Comparison of ENCODE assay signal across 9 cellular contexts in the genomic region with DNA sequence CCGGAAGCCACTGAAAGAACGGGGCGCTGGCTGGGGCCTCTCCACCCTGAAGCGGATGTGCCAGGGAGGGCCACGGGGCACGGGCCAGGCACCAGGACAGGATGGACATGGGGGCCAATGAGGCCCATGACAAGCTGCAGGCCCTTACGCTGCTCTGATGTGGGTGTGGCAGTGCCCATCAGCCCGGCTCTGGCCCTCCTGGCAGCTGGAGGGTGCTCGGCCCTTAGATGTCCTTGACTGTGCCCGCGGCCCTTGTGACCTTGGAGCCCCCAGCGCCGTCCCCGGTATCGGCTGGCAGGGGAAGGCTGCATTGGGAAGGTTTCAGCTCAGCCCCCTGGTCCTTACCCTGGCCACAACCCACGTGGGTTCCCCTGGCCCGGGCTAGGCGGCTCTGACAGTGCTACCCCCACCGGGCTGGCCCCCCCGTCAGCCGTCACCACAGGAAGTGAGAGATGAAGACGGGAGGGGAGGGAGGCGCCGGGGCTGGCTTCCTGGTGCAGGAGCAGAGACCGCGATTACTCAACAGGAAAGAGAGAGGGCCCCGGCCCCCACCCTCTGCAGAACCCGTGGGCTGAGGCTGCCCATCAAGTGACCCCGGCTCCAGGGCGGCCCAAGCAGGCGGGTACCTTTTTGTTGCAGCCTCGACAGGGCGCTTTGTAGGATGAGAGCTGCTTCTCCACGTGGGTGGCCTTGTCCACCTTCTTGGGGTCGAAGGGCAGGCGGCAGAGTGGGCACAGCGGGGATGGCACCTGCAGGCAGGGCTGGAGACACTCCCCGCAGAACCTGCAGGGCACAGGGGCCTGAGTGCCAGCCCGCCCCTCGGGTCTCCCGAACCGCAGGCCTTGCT. TPM values are rescaled to one million over a fixed set of nuclear protein-coding genes. Genes with fewer than 3 reads are reported as not detected.
DNase-seq lines count a peak whose midpoint lies in the region; ATAC-seq and TF ChIP-seq lines count a peak whose summit lies in the region.
"Had no signal": no experiment of that assay in that cellular context is flagged by ENCODE, and none has a peak within 500 bp of the region (broad histone marks: within the 10 kb centered on the region; RNA-seq: fewer than 3 reads in every experiment).

No MANE protein-coding gene starts in this region.

- ATAC-seq in GM19463 (IDR thresholded peaks at IDR 0.05; ENCODE audit: unreplicated experiment) (peak; percentile 76), mucosa of descending colon (peak; percentile 78)
- ATAC-seq: A549 had no signal

- H3K4me1 ChIP-seq in mucosa of descending colon (ENCODE audit: low read depth), result peaks cover 16% of the 10 kb centered on the region

- peak overlapping the region; percentile 11 for H3K4me3 ChIP-seq in choroid plexus epithelial cell (ENCODE audit: low read depth, low read length)
- H3K4me3 ChIP-seq in mucosa of descending colon, result no peak overlapping the region
- H3K4me3 ChIP-seq: A549 had no signal

- H3K9me3 ChIP-seq in mucosa of descending colon, result no peaks in the 10 kb centered on the region
- H3K9me3 ChIP-seq: A549 had no signal

- intact Hi-C loops in mucosa of descending colon (cut with DNase I, micrococcal nuclease), result no loop called here

- H3K36me3 ChIP-seq in mucosa of descending colon (ENCODE audit: low read depth), result no peaks in the 10 kb centered on the region

- no peak for TF ChIP-seq CTCF in choroid plexus epithelial cell (conservative IDR thresholded peaks at IDR 0.05; ENCODE audit: low read depth, low read length)
- no peak for TF ChIP-seq CTCF in mucosa of descending colon (IDR thresholded peaks at IDR 0.05)

- DNase-seq in A172 (ENCODE audit: low spot score) (peak; percentile 96), HT1080 (ENCODE audit: low read depth) (peak; percentile 97), choroid plexus epithelial cell (ENCODE audit: low read depth) (peak; percentile 93), mucosa of descending colon (peak; percentile 88 to 98 (median 88)), ecto neural progenitor cell (ENCODE audit: low spot score) (no peak)
- peak; percentile 93 to 94 for DNase-seq in activated CD4-positive, alpha-beta T cell treated with anti-CD3 and anti-CD28 coated beads for 24 hours (ENCODE audit: low read depth in 2 of 2)
- peak; percentile 93 to 98 for DNase-seq in stimulated activated CD8-positive, alpha-beta memory T cell treated with anti-CD3 and anti-CD28 coated beads, Interleukin-7, amount 100 ng/mL, for 4 hours (ENCODE audit: low read depth in 2 of 2)

RNA-seq across cellular contexts. Expression of a gene that starts 5.3 kb away (rescaled TPM):
- total RNA-seq in A172 (2014; rRNA removed; shearing (Covaris generic)), result 43.6 and 51.2 TPM in 2 replicates
- 31.9 and 38.1 TPM in 2 replicates for total RNA-seq in HT1080 (2014; rRNA removed; shearing (Covaris generic))
- polyA plus RNA-seq in HT1080 (2015; cell fraction: cytosol; rRNA removed), result 22.2 and 27.6 TPM in 2 replicates
- polyA plus RNA-seq in HT1080 (2015; cell fraction: nucleus; rRNA removed), result 23.5 and 35.2 TPM in 2 replicates
- 10 to 100 TPM in 2 of 3 donors, 1 to 10 TPM in 1; 9.5 to 22.8 (median 15.1) TPM for total RNA-seq in mucosa of descending colon

RNA-seq across cellular contexts. Expression of a gene that starts 5.4 kb away (rescaled TPM):
- 20.5 and 21.2 TPM in 2 replicates for total RNA-seq in A172 (2014; rRNA removed; shearing (Covaris generic))
- total RNA-seq in HT1080 (2014; rRNA removed; shearing (Covaris generic)), result 26.6 and 31.0 TPM in 2 replicates
- 18.8 and 20.7 TPM in 2 replicates for polyA plus RNA-seq in HT1080 (2015; cell fraction: cytosol; rRNA removed)
- 24.1 and 26.0 TPM in 2 replicates for polyA plus RNA-seq in HT1080 (2015; cell fraction: nucleus; rRNA removed)
- total RNA-seq in mucosa of descending colon, result 10 to 100 TPM in 2 of 3 donors, 1 to 10 TPM in 1; 9.6 to 16.1 (median 13.6) TPM

RNA-seq across cellular contexts. Expression of a gene that starts 14.6 kb away (rescaled TPM):
- total RNA-seq in A172 (2014; rRNA removed; shearing (Covaris generic)), result not detected in 2 replicates
- 0.30 and 0.51 TPM in 2 replicates for total RNA-seq in HT1080 (2014; rRNA removed; shearing (Covaris generic))
- 0.14 and 0.27 TPM in 2 replicates for polyA plus RNA-seq in HT1080 (2015; cell fraction: cytosol; rRNA removed)
- not detected in 2 replicates for polyA plus RNA-seq in HT1080 (2015; cell fraction: nucleus; rRNA removed)
- under 1 TPM; 0.28 to 0.82 (median 0.55) TPM for total RNA-seq in mucosa of descending colon
- polyA plus RNA-seq: A549 had no signal

RNA-seq across cellular contexts. Expression of a gene that starts 38.0 kb away (rescaled TPM):
- 53.8 and 56.3 TPM in 2 replicates for total RNA-seq in A172 (2014; rRNA removed; shearing (Covaris generic))
- 58.6 and 60.3 TPM in 2 replicates for total RNA-seq in HT1080 (2014; rRNA removed; shearing (Covaris generic))
- 20.1 and 20.7 TPM in 2 replicates for polyA plus RNA-seq in HT1080 (2015; cell fraction: cytosol; rRNA removed)
- polyA plus RNA-seq in HT1080 (2015; cell fraction: nucleus; rRNA removed), result 47.7 and 54.0 TPM in 2 replicates
- 10 to 100 TPM; 42.7 to 89.5 (median 72.5) TPM for total RNA-seq in mucosa of descending colon

RNA-seq across cellular contexts. Expression of a gene that starts 50.0 kb away (rescaled TPM):
- total RNA-seq in A172 (2014; rRNA removed; shearing (Covaris generic)), result 0.19 TPM in 1 of 2 replicates, not detected in the other
- 0.10 TPM in 1 of 2 replicates, not detected in the other for total RNA-seq in HT1080 (2014; rRNA removed; shearing (Covaris generic))
- 0.24 TPM in 1 of 2 replicates, not detected in the other for polyA plus RNA-seq in HT1080 (2015; cell fraction: cytosol; rRNA removed)
- 0.16 and 1.1 TPM in 2 replicates for polyA plus RNA-seq in HT1080 (2015; cell fraction: nucleus; rRNA removed)
- total RNA-seq in mucosa of descending colon, result 100 to 1,000 TPM; 150 to 316 (median 184) TPM
